Comparison of ENCODE assay signal across 17 cellular contexts in genomic region chr2:134500211-134500935, GRCh38.
A peak's percentile ranks its signal among the peaks of the same experiment; 100 is the strongest.
DNase-seq lines count a peak whose midpoint lies in the region; ATAC-seq and TF ChIP-seq lines count a peak whose summit lies in the region.
"Had no signal": no experiment of that assay in that cellular context is flagged by ENCODE, and none has a peak within 500 bp of the region (broad histone marks: within the 10 kb centered on the region; RNA-seq: fewer than 3 reads in every experiment).

No MANE protein-coding gene starts in this region.

- no peaks in the 10 kb centered on the region for H4K20me1 ChIP-seq in SK-N-SH (ENCODE audit: insufficient read depth)
- H4K20me1 ChIP-seq: BLaER1 treated with 17β-estradiol and CSF1 and Interleukin-3, amounts not matched to agents 10 nM and 100 nM had no signal

- no peak overlapping the region for H3K9ac ChIP-seq in SK-N-SH
- H3K9ac ChIP-seq: BLaER1 treated with 17β-estradiol and CSF1 and Interleukin-3, amounts not matched to agents 10 nM and 100 nM; GM23248 had no signal

- no peak for TF ChIP-seq CTCF in SK-N-SH (IDR thresholded peaks at IDR 0.05)
- no peak for TF ChIP-seq CTCF in epithelial cell of proximal tubule (conservative IDR thresholded peaks at IDR 0.05; ENCODE audit: low read depth, low read length)

- no peak overlapping the region for H3K4me2 ChIP-seq in SK-N-SH
- H3K4me2 ChIP-seq: A549; BLaER1 treated with 17β-estradiol and CSF1 and Interleukin-3, amounts not matched to agents 10 nM and 100 nM; PC-9 had no signal

- no peak for TF ChIP-seq RAD21 in SK-N-SH (IDR thresholded peaks at IDR 0.05; ENCODE audit: low read length)

- POLR2A ChIA-PET in SK-N-SH (lab: Yijun Ruan, JAX): no interaction called here

- H2AFZ ChIP-seq in SK-N-SH (ENCODE audit: low read depth): no peak overlapping the region
- H2AFZ ChIP-seq: GM23248, PC-9 had no signal

- H3K4me3 ChIP-seq in SK-N-SH (ENCODE audit: low read depth in 2 of 2, low read length in 1 of 2): no peak overlapping the region
- H3K4me3 ChIP-seq in epithelial cell of proximal tubule (ENCODE audit: low read depth, low read length): no peak overlapping the region
- H3K4me3 ChIP-seq in mesodermal cell (ENCODE audit: extremely low read depth, insufficient read depth, low read length, poor library complexity, severe bottlenecking): no peak overlapping the region
- H3K4me3 ChIP-seq: A549; BLaER1 treated with 17β-estradiol and CSF1 and Interleukin-3, amounts not matched to agents 10 nM and 100 nM; GM23248; K562; PC-9; SJCRH30 had no signal

- CTCF ChIA-PET in SK-N-SH (lab: Yijun Ruan, JAX): interaction anchor here (1.1 kb wide), 1 partner anchor 266 kb away, joined by 3 read pairs; no protein-coding TSS in a partner anchor

- H3K9me3 ChIP-seq in SK-N-SH (no peaks in the 10 kb centered on the region), mesodermal cell (ENCODE audit: control insufficient read depth, low read length) (no peaks in the 10 kb centered on the region)
- H3K9me3 ChIP-seq: A549; BLaER1 treated with 17β-estradiol and CSF1 and Interleukin-3, amounts not matched to agents 10 nM and 100 nM; SJCRH30 had no signal

- no peaks in the 10 kb centered on the region; the same call in 1 of the 2 replicates for H3K27me3 ChIP-seq in SK-N-SH (ENCODE audit: insufficient read depth)
- H3K27me3 ChIP-seq: BLaER1 treated with 17β-estradiol and CSF1 and Interleukin-3, amounts not matched to agents 10 nM and 100 nM had no signal

- H3K27ac ChIP-seq in SK-N-SH (ENCODE audit: low read depth in 2 of 2, low read length in 1 of 2) (peak overlapping the region in 1 of 2 experiments; percentile 44; a peak in 2 of 4 replicates), mesodermal cell (ENCODE audit: low read depth, low read length, severe bottlenecking) (peak overlapping the region; percentile 36)
- H3K27ac ChIP-seq: A549; BLaER1 treated with 17β-estradiol and CSF1 and Interleukin-3, amounts not matched to agents 10 nM and 100 nM; GM23248; PC-9; SJCRH30 had no signal

- H3K9me2 ChIP-seq in SK-N-SH: no peaks in the 10 kb centered on the region

- 19% methylated on average over 9 of the region's 9 CpGs for WGBS in SK-N-SH (ENCODE audit: low lambda C conversion rate)
- WGBS in mesodermal cell (ENCODE audit: insufficient coverage in 2 of 2), 2 experiments: 74 to 77% methylated on average over 4 to 7 of the region's 9 CpGs

- no peak for TF ChIP-seq EP300 in SK-N-SH (IDR thresholded peaks at IDR 0.05; ENCODE audit: borderline replicate concordance in 1 of 2, low read depth in 1 of 2, low read length in 1 of 2)

- H3F3A ChIP-seq in SK-N-SH (replicated peaks; ENCODE audit: insufficient read depth): no peaks in the 10 kb centered on the region

- H3K36me3 ChIP-seq in SK-N-SH (replicated peaks in 1 of 2; ENCODE audit: control insufficient read depth in 1 of 2, insufficient read depth in 2 of 2, low read length in 1 of 2): no peaks in the 10 kb centered on the region
- H3K36me3 ChIP-seq in mesodermal cell (ENCODE audit: control insufficient read depth, insufficient read depth, low read length): no peaks in the 10 kb centered on the region
- H3K36me3 ChIP-seq: BLaER1 treated with 17β-estradiol and CSF1 and Interleukin-3, amounts not matched to agents 10 nM and 100 nM; SJCRH30 had no signal

- ATAC-seq in SK-N-SH treated with all-trans-retinoic acid at 6 μM for 48 hours (no peak), GM21576 (IDR thresholded peaks at IDR 0.05; ENCODE audit: unreplicated experiment) (no peak)
- ATAC-seq: A549, K562 had no signal

- DNase-seq in SK-N-SH: no peak
- peak; percentile 86 for DNase-seq in SK-N-DZ (ENCODE audit: low spot score)
- peak; percentile 35 for DNase-seq in epithelial cell of proximal tubule (ENCODE audit: low read depth)
- DNase-seq in NCI-H226: no peak
- no peak for DNase-seq in SKM-1 (lab: John Stamatoyannopoulos, UW; ENCODE audit: unreplicated experiment)
- DNase-seq: CD8-positive, alpha-beta memory T cell; GF-D8; GM23248; NCI-H1694; PC-9; SJCRH30 had no signal

- peaks cover 0 to 14% of the 10 kb centered on the region in 2 experiments; a peak in 1 of 4 replicates for H3K4me1 ChIP-seq in SK-N-SH (ENCODE audit: control insufficient read depth in 1 of 2, insufficient read depth in 2 of 2, low read depth in 1 of 2, low read length in 1 of 2)
- H3K4me1 ChIP-seq in mesodermal cell (ENCODE audit: control insufficient read depth, insufficient read depth, low read length, poor library complexity, severe bottlenecking): no peaks in the 10 kb centered on the region
- H3K4me1 ChIP-seq: A549, SJCRH30 had no signal

- no peaks in the 10 kb centered on the region for H3K79me2 ChIP-seq in SK-N-SH (ENCODE audit: insufficient read depth)

TF ChIP-seq in SK-N-SH treated with all-trans-retinoic acid at 6 μM for 48 hours, 23 proteins besides CTCF, POLR2A, EP300 and RAD21:
- TF ChIP-seq ZFP30 (CRISPR knock-in tag; IDR thresholded peaks at IDR 0.05): no peak
- TF ChIP-seq TCF4 (CRISPR knock-in tag; IDR thresholded peaks at IDR 0.05; ENCODE audit: borderline replicate concordance): peak; percentile 17; the same call in 1 of the 2 replicates
- TF ChIP-seq TOX (CRISPR knock-in tag; IDR thresholded peaks at IDR 0.05; ENCODE audit: borderline replicate concordance): no peak
- no peak for TF ChIP-seq GLIS3 (CRISPR knock-in tag; IDR thresholded peaks at IDR 0.05)
- no peak for TF ChIP-seq ZNF70 (CRISPR knock-in tag; IDR thresholded peaks at IDR 0.05)
TF ChIP-seq in SK-N-SH treated with all-trans-retinoic acid at 6 μM for 48 hours: peak in this region for 1.

TF ChIP-seq in SK-N-SH, 30 proteins besides CTCF, POLR2A, EP300 and RAD21:
- TF ChIP-seq POLR2AphosphoS5 (IDR thresholded peaks at IDR 0.05; ENCODE audit: low read depth, low read length) (no peak), FOXJ3 (CRISPR knock-in tag; IDR thresholded peaks at IDR 0.05) (no peak), EZH2phosphoT487 (IDR thresholded peaks at IDR 0.05; ENCODE audit: borderline replicate concordance, low read depth) (no peak), USF2 (IDR thresholded peaks at IDR 0.05; ENCODE audit: borderline replicate concordance, low read depth, low read length) (no peak), ZBTB33 (IDR thresholded peaks at IDR 0.05; ENCODE audit: borderline replicate concordance, low read depth) (no peak)

Comparison
In these comparisons a context has a peak if more than half of its experiments do, and no peak if none do; other contexts are left out.
1. DNase-seq: peak in SK-N-DZ (single experiment) and epithelial cell of proximal tubule (single experiment); none in SK-N-SH (single experiment), NCI-H226 (single experiment) and SKM-1 (single experiment).